In genomic region chr10:124657806-124658205, GRCh38 we compare ENCODE assay signal across 2 cellular contexts.
TF ChIP-seq lines count a peak whose summit lies in the region.

No MANE protein-coding gene starts in this region.

TF ChIP-seq in IMR-90, 13 proteins besides CTCF, POLR2A, EP300 and RAD21:
- no peak for TF ChIP-seq USF2 (IDR thresholded peaks at IDR 0.05; ENCODE audit: low read depth, low read length)
- TF ChIP-seq BHLHE40 (IDR thresholded peaks at IDR 0.05; ENCODE audit: low read depth, low read length) = no peak
- no peak for TF ChIP-seq NFE2L2 (IDR thresholded peaks at IDR 0.05; ENCODE audit: low read depth, low read length)
- TF ChIP-seq CEBPB (IDR thresholded peaks at IDR 0.05; ENCODE audit: low read depth, low read length) = no peak
- no peak for TF ChIP-seq FOS (IDR thresholded peaks at IDR 0.05; ENCODE audit: low read depth, low read length)
- no peak for TF ChIP-seq MXI1 (IDR thresholded peaks at IDR 0.05; ENCODE audit: borderline replicate concordance, low read depth, low read length)
- TF ChIP-seq, protein P1, sequence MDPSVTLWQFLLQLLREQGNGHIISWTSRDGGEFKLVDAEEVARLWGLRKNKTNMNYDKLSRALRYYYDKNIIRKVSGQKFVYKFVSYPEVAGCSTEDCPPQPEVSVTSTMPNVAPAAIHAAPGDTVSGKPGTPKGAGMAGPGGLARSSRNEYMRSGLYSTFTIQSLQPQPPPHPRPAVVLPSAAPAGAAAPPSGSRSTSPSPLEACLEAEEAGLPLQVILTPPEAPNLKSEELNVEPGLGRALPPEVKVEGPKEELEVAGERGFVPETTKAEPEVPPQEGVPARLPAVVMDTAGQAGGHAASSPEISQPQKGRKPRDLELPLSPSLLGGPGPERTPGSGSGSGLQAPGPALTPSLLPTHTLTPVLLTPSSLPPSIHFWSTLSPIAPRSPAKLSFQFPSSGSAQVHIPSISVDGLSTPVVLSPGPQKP (IDR thresholded peaks at IDR 0.05; ENCODE audit: borderline replicate concordance, low read depth, low read length) = no peak
- TF ChIP-seq MAFK (IDR thresholded peaks at IDR 0.05; ENCODE audit: low read depth, low read length) = no peak
- TF ChIP-seq SMC3 (IDR thresholded peaks at IDR 0.05; ENCODE audit: low read depth, low read length) = no peak
- TF ChIP-seq MAZ (IDR thresholded peaks at IDR 0.05; ENCODE audit: borderline replicate concordance, low read depth, low read length) = no peak
- TF ChIP-seq CHD1 (IDR thresholded peaks at IDR 0.05; ENCODE audit: low read depth, low read length) = no peak
- no peak for TF ChIP-seq RCOR1 (IDR thresholded peaks at IDR 0.05; ENCODE audit: insufficient replicate concordance, low read length)
- no peak for TF ChIP-seq RFX5 (IDR thresholded peaks at IDR 0.05; ENCODE audit: low read depth, low read length)

TF ChIP-seq in HepG2, 621 proteins besides CTCF, POLR2A, EP300 and RAD21 (continued from another document):
- TF ChIP-seq, protein P2, sequence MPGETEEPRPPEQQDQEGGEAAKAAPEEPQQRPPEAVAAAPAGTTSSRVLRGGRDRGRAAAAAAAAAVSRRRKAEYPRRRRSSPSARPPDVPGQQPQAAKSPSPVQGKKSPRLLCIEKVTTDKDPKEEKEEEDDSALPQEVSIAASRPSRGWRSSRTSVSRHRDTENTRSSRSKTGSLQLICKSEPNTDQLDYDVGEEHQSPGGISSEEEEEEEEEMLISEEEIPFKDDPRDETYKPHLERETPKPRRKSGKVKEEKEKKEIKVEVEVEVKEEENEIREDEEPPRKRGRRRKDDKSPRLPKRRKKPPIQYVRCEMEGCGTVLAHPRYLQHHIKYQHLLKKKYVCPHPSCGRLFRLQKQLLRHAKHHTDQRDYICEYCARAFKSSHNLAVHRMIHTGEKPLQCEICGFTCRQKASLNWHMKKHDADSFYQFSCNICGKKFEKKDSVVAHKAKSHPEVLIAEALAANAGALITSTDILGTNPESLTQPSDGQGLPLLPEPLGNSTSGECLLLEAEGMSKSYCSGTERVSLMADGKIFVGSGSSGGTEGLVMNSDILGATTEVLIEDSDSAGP (CRISPR knock-in tag; IDR thresholded peaks at IDR 0.05; ENCODE audit: borderline replicate concordance) = no peak
- TF ChIP-seq TRAFD1 (CRISPR knock-in tag; IDR thresholded peaks at IDR 0.05; ENCODE audit: borderline replicate concordance) (no peak), ZNF512 (CRISPR knock-in tag; IDR thresholded peaks at IDR 0.05) (no peak), SP4 (CRISPR knock-in tag; IDR thresholded peaks at IDR 0.05) (no peak), JARID2 (CRISPR knock-in tag; IDR thresholded peaks at IDR 0.05; ENCODE audit: insufficient replicate concordance) (no peak), MIER2 (CRISPR knock-in tag; IDR thresholded peaks at IDR 0.05) (no peak), ZNF337 (CRISPR knock-in tag; IDR thresholded peaks at IDR 0.05; ENCODE audit: borderline replicate concordance, low read depth) (no peak), JUND (CRISPR knock-in tag; IDR thresholded peaks at IDR 0.05) (no peak), BRD4 (CRISPR knock-in tag; IDR thresholded peaks at IDR 0.05) (no peak), CHD2 (IDR thresholded peaks at IDR 0.05; ENCODE audit: low read depth, low read length) (no peak)
- TF ChIP-seq, protein P3, sequence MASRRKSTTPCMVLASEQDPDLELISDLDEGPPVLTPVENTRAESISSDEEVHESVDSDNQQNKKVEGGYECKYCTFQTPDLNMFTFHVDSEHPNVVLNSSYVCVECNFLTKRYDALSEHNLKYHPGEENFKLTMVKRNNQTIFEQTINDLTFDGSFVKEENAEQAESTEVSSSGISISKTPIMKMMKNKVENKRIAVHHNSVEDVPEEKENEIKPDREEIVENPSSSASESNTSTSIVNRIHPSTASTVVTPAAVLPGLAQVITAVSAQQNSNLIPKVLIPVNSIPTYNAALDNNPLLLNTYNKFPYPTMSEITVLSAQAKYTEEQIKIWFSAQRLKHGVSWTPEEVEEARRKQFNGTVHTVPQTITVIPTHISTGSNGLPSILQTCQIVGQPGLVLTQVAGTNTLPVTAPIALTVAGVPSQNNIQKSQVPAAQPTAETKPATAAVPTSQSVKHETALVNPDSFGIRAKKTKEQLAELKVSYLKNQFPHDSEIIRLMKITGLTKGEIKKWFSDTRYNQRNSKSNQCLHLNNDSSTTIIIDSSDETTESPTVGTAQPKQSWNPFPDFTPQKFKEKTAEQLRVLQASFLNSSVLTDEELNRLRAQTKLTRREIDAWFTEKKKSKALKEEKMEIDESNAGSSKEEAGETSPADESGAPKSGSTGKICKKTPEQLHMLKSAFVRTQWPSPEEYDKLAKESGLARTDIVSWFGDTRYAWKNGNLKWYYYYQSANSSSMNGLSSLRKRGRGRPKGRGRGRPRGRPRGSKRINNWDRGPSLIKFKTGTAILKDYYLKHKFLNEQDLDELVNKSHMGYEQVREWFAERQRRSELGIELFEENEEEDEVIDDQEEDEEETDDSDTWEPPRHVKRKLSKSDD (CRISPR knock-in tag; IDR thresholded peaks at IDR 0.05; ENCODE audit: low read depth) = no peak
- TF ChIP-seq, protein P4, sequence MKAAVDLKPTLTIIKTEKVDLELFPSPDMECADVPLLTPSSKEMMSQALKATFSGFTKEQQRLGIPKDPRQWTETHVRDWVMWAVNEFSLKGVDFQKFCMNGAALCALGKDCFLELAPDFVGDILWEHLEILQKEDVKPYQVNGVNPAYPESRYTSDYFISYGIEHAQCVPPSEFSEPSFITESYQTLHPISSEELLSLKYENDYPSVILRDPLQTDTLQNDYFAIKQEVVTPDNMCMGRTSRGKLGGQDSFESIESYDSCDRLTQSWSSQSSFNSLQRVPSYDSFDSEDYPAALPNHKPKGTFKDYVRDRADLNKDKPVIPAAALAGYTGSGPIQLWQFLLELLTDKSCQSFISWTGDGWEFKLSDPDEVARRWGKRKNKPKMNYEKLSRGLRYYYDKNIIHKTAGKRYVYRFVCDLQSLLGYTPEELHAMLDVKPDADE (CRISPR knock-in tag; IDR thresholded peaks at IDR 0.05) = no peak
